8 cellular contexts compared by ENCODE assay signal in the genomic region with DNA sequence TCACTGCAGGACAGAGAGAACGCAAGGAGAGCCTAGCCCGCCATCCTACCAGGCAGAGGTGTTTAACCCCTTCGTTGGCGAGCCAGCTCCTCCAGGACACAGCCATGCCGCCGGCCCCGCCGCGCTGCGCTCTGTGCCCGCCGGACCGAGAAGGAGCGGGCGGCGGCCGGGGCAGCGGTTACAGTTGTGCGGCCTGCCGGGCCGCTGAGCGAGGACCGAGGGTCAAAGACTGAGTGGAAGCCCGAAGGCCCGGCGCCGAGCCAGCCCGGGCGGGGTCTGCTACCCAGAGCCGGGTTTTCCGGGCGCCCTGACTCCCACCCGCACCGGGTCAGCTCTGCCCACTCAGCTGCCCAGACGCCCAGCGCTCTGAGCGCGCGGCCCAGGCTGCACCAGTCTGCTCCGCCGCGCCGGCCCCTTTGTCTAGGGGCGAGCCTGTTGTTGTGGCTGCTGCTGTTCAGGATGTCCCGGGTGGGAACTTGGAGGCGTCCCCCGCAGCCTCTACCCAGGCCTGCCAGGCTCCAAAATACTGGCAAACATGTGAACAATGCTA. TPM values are rescaled to one million over a fixed set of nuclear protein-coding genes. Genes with fewer than 3 reads are reported as not detected.
A peak's percentile ranks its signal among the peaks of the same experiment; 100 is the strongest.
DNase-seq lines count a peak whose midpoint lies in the region; ATAC-seq and TF ChIP-seq lines count a peak whose summit lies in the region.
"Had no signal": no experiment of that assay in that cellular context is flagged by ENCODE, and none has a peak within 500 bp of the region (broad histone marks: within the 10 kb centered on the region; RNA-seq: fewer than 3 reads in every experiment).

NOX4 (minus strand) TSS at position 235 of the 550 bp plus-strand sequence; CDS start at position 106, 129 bp downstream.

- H3K36me3 ChIP-seq in NT2/D1 (ENCODE audit: insufficient read depth, insufficient read length, low read length) (peaks cover 15% of the 10 kb centered on the region), fibroblast of lung (ENCODE audit: control insufficient read depth, insufficient read depth, low read length) (no peaks in the 10 kb centered on the region), transverse colon (no peaks in the 10 kb centered on the region)

- no peak for TF ChIP-seq POLR2A in transverse colon (IDR thresholded peaks at IDR 0.05)

- H3K4me3 ChIP-seq in NT2/D1 (ENCODE audit: insufficient read length, low read depth) (peak within 1 kb of the TSS; percentile 50), fibroblast of lung (replicated peaks in 1 of 4; ENCODE audit: control extremely low read depth in 1 of 4, insufficient read depth in 1 of 4, low read depth in 3 of 4, low read length in 4 of 4) (peak within 1 kb of the TSS; percentile 42 to 67 (median 61)), transverse colon (peak within 1 kb of the TSS in 3 of 4 donors; percentile 25 to 48 (median 32))

- peak within 1 kb of the TSS; percentile 64 for H3K9ac ChIP-seq in NT2/D1 (ENCODE audit: insufficient read length, low read depth)
- H3K9ac ChIP-seq in fibroblast of lung (ENCODE audit: insufficient read depth, low read length): peak within 1 kb of the TSS; percentile 41

- TF ChIP-seq CTCF in fibroblast of lung (conservative IDR thresholded peaks at IDR 0.05 in 1 of 2, IDR thresholded peaks at IDR 0.05 in 1 of 2; ENCODE audit: low read depth in 1 of 2, low read length in 2 of 2) (no peak), transverse colon (IDR thresholded peaks at IDR 0.05) (no peak)

- in situ Hi-C loops in transverse colon (cut with MboI; ENCODE audit: low pct_ligation_motif_present in 1 of 4, low pct_unique_long_range_greater_than_20kb in 1 of 4, low sequenced_read_pairs in 3 of 4): no loop called here

- peak within 1 kb of the TSS; percentile 79 for H2AFZ ChIP-seq in fibroblast of lung (ENCODE audit: low read length)

- intact Hi-C loops in transverse colon (cut with DNase I; ENCODE audit: low total_unique reads): no loop called here

- TF ChIP-seq EP300 in transverse colon (IDR thresholded peaks at IDR 0.05; ENCODE audit: low read depth): no peak

- H3K79me2 ChIP-seq in fibroblast of lung (ENCODE audit: control insufficient read depth, insufficient read depth, low read length): no peaks in the 10 kb centered on the region

- H3K27ac ChIP-seq in fibroblast of lung (ENCODE audit: insufficient read depth, low read length) (no peak within 1 kb of the TSS), transverse colon (peak within 1 kb of the TSS in 3 of 4 donors; percentile 35 to 38 (median 37))

- ATAC-seq in HG02973 (IDR thresholded peaks at IDR 0.05; ENCODE audit: unreplicated experiment) (no peak), GM18511 (IDR thresholded peaks at IDR 0.05; ENCODE audit: unreplicated experiment) (no peak)

- DNase-seq in NT2/D1 (ENCODE audit: low read depth, low spot score): peak; percentile 42
- peak; percentile 43 to 81 for DNase-seq in fibroblast of lung (ENCODE audit: low read depth in 2 of 2)
- no peak for DNase-seq in mesenteric fat pad (ENCODE audit: low spot score)
- no peak for DNase-seq in transverse colon
- no peak for DNase-seq in activated naive CD4-positive, alpha-beta T cell treated with anti-CD3 and anti-CD28 coated beads, Interleukin-2, amount 50 U/mL, for 16 hours
- DNase-seq: naive B cell had no signal

- H3K4me2 ChIP-seq in fibroblast of lung (ENCODE audit: extremely low read depth, insufficient read depth, low read length): peak within 1 kb of the TSS; percentile 84

- 4 to 13% methylated on average over 9 to 33 of the region's 47 CpGs for WGBS in transverse colon (ENCODE audit: low coverage in 1 of 2), 2 donors

- H3K9me3 ChIP-seq in NT2/D1 (ENCODE audit: insufficient read depth, low read length): no peaks in the 10 kb centered on the region
- H3K9me3 ChIP-seq in fibroblast of lung (ENCODE audit: control insufficient read depth, insufficient read depth, low read depth, low read length): no peaks in the 10 kb centered on the region
- H3K9me3 ChIP-seq in transverse colon: no peaks in the 10 kb centered on the region

- H3K27me3 ChIP-seq in NT2/D1 (ENCODE audit: insufficient read depth, insufficient read length): no peaks in the 10 kb centered on the region
- no peaks in the 10 kb centered on the region for H3K27me3 ChIP-seq in fibroblast of lung (ENCODE audit: control insufficient read depth, insufficient read depth, low read length)
- peaks cover 37% of the 10 kb centered on the region for H3K27me3 ChIP-seq in transverse colon

- H3K4me1 ChIP-seq in NT2/D1 (ENCODE audit: insufficient read depth, insufficient read length) (no peaks in the 10 kb centered on the region), fibroblast of lung (ENCODE audit: control insufficient read depth, extremely low read depth, insufficient read depth, low read length) (no peaks in the 10 kb centered on the region), transverse colon (peaks cover 0 to 8% (median 5%) of the 10 kb centered on the region in 4 donors)

- H4K20me1 ChIP-seq in fibroblast of lung (ENCODE audit: control insufficient read depth, extremely low read depth, insufficient read depth, low read length): no peaks in the 10 kb centered on the region

RNA-seq across cellular contexts. Expression of gene NOX4, which starts in this region (rescaled TPM):
- total RNA-seq in fibroblast of lung: 0.50 and 0.51 TPM in 2 replicates
- 0.40 and 0.49 TPM in 2 replicates for polyA plus RNA-seq in fibroblast of lung
- polyA plus RNA-seq in fibroblast of lung (2012): 0.31 and 0.63 TPM in 2 replicates
- polyA minus RNA-seq in fibroblast of lung (ENCODE audit: low replicate concordance): not detected in 2 replicates
- 11.4 TPM for total RNA-seq in mesenteric fat pad
- total RNA-seq in transverse colon: 1 to 10 TPM in 3 of 4 donors, not detected in 1; 2.6 to 3.0 (median 2.9) TPM

Comparison
In these comparisons a context has a peak if more than half of its experiments do, and no peak if none do; other contexts are left out.
1. Peak in DNase-seq, H3K4me3 ChIP-seq, H3K9ac ChIP-seq and H3K4me2 ChIP-seq in fibroblast of lung; RNA of the gene not detected or under 1 TPM.